1 cellular context compared by ENCODE assay signal in the genomic region with DNA sequence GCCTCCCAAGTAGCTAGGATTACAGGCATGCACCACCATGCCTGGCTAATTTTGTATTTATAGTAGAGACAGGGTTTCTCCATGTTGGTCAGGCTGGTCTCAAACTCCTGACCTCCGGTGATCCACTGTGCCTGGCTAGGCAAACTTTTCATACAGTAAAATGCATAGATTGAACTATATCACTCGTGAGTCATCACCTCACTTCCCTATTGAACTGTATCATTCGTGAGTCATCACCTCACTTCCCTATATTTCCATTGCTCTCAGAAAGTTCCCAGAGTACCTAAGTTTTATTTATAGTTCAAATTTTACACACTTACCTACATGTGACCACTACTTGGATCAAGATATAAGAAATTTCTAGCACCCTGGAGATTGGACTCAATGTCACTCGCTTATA.
TF ChIP-seq lines count a peak whose summit lies in the region.

No MANE protein-coding gene starts in this region.

TF ChIP-seq in K562, 482 proteins besides CTCF, POLR2A, EP300 and RAD21 (continued from another document and continues in another):
- TF ChIP-seq CREB3 (tag; conservative IDR thresholded peaks at IDR 0.05; ENCODE audit: low read depth) (no peak), ELF1 (tag; IDR thresholded peaks at IDR 0.05) (no peak), FOXA3 (CRISPR knock-in tag; conservative IDR thresholded peaks at IDR 0.05 in 1 of 2, IDR thresholded peaks at IDR 0.05 in 1 of 2) (no peak), ZNF668 (CRISPR knock-in tag; IDR thresholded peaks at IDR 0.05) (no peak), RBM25 (IDR thresholded peaks at IDR 0.05; ENCODE audit: low read depth, low read length, severe bottlenecking) (no peak), GTF2B (IDR thresholded peaks at IDR 0.05; ENCODE audit: extremely low read depth, insufficient read length) (no peak), ZNF384 (IDR thresholded peaks at IDR 0.05; ENCODE audit: low read depth, low read length) (no peak), PTBP1 (IDR thresholded peaks at IDR 0.05; ENCODE audit: low read depth, low read length) (no peak), FOXO4 (CRISPR knock-in tag; IDR thresholded peaks at IDR 0.05) (no peak), JUNB (CRISPR knock-in tag; conservative IDR thresholded peaks at IDR 0.05) (peak; percentile 78), ZSCAN32 (CRISPR knock-in tag; IDR thresholded peaks at IDR 0.05) (no peak), FOXJ2 (tag; IDR thresholded peaks at IDR 0.05) (no peak), ZNF12 (CRISPR knock-in tag; IDR thresholded peaks at IDR 0.05) (no peak), HBP1 (CRISPR knock-in tag; IDR thresholded peaks at IDR 0.05) (no peak), IRF2 (CRISPR knock-in tag; IDR thresholded peaks at IDR 0.05) (no peak), THRAP3 (IDR thresholded peaks at IDR 0.05; ENCODE audit: borderline replicate concordance) (no peak), KLF10 (CRISPR knock-in tag; IDR thresholded peaks at IDR 0.05) (no peak), HNRNPUL1 (IDR thresholded peaks at IDR 0.05; ENCODE audit: low read length) (no peak), ZNF589 (CRISPR knock-in tag; IDR thresholded peaks at IDR 0.05; ENCODE audit: low read depth) (no peak), DPF2 (IDR thresholded peaks at IDR 0.05) (peak; percentile 28; the same call in 1 of the 2 replicates), SMARCB1 (IDR thresholded peaks at IDR 0.05; ENCODE audit: insufficient read length, low read depth) (no peak), HDAC1 (IDR thresholded peaks at IDR 0.05) (no peak), ZNF146 (CRISPR knock-in tag; IDR thresholded peaks at IDR 0.05; ENCODE audit: unreplicated experiment) (no peak), ZBTB8A (IDR thresholded peaks at IDR 0.05; ENCODE audit: partially characterized antibody) (no peak), HOMEZ (CRISPR knock-in tag; IDR thresholded peaks at IDR 0.05) (no peak)
- TF ChIP-seq, protein P1, sequence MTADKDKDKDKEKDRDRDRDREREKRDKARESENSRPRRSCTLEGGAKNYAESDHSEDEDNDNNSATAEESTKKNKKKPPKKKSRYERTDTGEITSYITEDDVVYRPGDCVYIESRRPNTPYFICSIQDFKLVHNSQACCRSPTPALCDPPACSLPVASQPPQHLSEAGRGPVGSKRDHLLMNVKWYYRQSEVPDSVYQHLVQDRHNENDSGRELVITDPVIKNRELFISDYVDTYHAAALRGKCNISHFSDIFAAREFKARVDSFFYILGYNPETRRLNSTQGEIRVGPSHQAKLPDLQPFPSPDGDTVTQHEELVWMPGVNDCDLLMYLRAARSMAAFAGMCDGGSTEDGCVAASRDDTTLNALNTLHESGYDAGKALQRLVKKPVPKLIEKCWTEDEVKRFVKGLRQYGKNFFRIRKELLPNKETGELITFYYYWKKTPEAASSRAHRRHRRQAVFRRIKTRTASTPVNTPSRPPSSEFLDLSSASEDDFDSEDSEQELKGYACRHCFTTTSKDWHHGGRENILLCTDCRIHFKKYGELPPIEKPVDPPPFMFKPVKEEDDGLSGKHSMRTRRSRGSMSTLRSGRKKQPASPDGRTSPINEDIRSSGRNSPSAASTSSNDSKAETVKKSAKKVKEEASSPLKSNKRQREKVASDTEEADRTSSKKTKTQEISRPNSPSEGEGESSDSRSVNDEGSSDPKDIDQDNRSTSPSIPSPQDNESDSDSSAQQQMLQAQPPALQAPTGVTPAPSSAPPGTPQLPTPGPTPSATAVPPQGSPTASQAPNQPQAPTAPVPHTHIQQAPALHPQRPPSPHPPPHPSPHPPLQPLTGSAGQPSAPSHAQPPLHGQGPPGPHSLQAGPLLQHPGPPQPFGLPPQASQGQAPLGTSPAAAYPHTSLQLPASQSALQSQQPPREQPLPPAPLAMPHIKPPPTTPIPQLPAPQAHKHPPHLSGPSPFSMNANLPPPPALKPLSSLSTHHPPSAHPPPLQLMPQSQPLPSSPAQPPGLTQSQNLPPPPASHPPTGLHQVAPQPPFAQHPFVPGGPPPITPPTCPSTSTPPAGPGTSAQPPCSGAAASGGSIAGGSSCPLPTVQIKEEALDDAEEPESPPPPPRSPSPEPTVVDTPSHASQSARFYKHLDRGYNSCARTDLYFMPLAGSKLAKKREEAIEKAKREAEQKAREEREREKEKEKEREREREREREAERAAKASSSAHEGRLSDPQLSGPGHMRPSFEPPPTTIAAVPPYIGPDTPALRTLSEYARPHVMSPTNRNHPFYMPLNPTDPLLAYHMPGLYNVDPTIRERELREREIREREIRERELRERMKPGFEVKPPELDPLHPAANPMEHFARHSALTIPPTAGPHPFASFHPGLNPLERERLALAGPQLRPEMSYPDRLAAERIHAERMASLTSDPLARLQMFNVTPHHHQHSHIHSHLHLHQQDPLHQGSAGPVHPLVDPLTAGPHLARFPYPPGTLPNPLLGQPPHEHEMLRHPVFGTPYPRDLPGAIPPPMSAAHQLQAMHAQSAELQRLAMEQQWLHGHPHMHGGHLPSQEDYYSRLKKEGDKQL (CRISPR knock-in tag; IDR thresholded peaks at IDR 0.05; ENCODE audit: borderline replicate concordance): no peak
- TF ChIP-seq, protein P2, sequence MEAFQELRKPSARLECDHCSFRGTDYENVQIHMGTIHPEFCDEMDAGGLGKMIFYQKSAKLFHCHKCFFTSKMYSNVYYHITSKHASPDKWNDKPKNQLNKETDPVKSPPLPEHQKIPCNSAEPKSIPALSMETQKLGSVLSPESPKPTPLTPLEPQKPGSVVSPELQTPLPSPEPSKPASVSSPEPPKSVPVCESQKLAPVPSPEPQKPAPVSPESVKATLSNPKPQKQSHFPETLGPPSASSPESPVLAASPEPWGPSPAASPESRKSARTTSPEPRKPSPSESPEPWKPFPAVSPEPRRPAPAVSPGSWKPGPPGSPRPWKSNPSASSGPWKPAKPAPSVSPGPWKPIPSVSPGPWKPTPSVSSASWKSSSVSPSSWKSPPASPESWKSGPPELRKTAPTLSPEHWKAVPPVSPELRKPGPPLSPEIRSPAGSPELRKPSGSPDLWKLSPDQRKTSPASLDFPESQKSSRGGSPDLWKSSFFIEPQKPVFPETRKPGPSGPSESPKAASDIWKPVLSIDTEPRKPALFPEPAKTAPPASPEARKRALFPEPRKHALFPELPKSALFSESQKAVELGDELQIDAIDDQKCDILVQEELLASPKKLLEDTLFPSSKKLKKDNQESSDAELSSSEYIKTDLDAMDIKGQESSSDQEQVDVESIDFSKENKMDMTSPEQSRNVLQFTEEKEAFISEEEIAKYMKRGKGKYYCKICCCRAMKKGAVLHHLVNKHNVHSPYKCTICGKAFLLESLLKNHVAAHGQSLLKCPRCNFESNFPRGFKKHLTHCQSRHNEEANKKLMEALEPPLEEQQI (IDR thresholded peaks at IDR 0.05): no peak
- TF ChIP-seq, protein P3, sequence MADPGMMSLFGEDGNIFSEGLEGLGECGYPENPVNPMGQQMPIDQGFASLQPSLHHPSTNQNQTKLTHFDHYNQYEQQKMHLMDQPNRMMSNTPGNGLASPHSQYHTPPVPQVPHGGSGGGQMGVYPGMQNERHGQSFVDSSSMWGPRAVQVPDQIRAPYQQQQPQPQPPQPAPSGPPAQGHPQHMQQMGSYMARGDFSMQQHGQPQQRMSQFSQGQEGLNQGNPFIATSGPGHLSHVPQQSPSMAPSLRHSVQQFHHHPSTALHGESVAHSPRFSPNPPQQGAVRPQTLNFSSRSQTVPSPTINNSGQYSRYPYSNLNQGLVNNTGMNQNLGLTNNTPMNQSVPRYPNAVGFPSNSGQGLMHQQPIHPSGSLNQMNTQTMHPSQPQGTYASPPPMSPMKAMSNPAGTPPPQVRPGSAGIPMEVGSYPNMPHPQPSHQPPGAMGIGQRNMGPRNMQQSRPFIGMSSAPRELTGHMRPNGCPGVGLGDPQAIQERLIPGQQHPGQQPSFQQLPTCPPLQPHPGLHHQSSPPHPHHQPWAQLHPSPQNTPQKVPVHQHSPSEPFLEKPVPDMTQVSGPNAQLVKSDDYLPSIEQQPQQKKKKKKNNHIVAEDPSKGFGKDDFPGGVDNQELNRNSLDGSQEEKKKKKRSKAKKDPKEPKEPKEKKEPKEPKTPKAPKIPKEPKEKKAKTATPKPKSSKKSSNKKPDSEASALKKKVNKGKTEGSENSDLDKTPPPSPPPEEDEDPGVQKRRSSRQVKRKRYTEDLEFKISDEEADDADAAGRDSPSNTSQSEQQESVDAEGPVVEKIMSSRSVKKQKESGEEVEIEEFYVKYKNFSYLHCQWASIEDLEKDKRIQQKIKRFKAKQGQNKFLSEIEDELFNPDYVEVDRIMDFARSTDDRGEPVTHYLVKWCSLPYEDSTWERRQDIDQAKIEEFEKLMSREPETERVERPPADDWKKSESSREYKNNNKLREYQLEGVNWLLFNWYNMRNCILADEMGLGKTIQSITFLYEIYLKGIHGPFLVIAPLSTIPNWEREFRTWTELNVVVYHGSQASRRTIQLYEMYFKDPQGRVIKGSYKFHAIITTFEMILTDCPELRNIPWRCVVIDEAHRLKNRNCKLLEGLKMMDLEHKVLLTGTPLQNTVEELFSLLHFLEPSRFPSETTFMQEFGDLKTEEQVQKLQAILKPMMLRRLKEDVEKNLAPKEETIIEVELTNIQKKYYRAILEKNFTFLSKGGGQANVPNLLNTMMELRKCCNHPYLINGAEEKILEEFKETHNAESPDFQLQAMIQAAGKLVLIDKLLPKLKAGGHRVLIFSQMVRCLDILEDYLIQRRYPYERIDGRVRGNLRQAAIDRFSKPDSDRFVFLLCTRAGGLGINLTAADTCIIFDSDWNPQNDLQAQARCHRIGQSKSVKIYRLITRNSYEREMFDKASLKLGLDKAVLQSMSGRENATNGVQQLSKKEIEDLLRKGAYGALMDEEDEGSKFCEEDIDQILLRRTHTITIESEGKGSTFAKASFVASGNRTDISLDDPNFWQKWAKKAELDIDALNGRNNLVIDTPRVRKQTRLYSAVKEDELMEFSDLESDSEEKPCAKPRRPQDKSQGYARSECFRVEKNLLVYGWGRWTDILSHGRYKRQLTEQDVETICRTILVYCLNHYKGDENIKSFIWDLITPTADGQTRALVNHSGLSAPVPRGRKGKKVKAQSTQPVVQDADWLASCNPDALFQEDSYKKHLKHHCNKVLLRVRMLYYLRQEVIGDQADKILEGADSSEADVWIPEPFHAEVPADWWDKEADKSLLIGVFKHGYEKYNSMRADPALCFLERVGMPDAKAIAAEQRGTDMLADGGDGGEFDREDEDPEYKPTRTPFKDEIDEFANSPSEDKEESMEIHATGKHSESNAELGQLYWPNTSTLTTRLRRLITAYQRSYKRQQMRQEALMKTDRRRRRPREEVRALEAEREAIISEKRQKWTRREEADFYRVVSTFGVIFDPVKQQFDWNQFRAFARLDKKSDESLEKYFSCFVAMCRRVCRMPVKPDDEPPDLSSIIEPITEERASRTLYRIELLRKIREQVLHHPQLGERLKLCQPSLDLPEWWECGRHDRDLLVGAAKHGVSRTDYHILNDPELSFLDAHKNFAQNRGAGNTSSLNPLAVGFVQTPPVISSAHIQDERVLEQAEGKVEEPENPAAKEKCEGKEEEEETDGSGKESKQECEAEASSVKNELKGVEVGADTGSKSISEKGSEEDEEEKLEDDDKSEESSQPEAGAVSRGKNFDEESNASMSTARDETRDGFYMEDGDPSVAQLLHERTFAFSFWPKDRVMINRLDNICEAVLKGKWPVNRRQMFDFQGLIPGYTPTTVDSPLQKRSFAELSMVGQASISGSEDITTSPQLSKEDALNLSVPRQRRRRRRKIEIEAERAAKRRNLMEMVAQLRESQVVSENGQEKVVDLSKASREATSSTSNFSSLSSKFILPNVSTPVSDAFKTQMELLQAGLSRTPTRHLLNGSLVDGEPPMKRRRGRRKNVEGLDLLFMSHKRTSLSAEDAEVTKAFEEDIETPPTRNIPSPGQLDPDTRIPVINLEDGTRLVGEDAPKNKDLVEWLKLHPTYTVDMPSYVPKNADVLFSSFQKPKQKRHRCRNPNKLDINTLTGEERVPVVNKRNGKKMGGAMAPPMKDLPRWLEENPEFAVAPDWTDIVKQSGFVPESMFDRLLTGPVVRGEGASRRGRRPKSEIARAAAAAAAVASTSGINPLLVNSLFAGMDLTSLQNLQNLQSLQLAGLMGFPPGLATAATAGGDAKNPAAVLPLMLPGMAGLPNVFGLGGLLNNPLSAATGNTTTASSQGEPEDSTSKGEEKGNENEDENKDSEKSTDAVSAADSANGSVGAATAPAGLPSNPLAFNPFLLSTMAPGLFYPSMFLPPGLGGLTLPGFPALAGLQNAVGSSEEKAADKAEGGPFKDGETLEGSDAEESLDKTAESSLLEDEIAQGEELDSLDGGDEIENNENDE (IDR thresholded peaks at IDR 0.05; ENCODE audit: low read depth, low read length): no peak
